In the genomic region with DNA sequence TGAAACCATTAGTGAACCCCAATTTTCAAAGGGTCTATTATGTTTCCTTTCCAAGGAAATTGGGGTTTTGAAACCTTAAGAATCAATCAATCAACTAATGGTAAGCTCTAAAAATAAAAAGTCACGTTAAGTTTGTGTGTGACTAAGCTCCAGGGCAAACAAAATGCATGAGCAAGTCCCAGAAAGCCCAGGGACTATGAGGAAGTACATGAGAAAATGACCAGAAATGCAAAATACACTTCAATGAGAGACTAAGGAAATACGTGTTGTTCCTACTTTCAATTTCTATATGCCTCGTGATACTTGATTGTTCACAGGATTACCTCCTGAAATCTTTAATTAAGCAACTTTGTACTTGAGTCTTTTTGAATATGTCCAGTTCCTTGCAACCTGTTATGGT, we compare ENCODE assay signal across 36 cellular contexts.
A peak's percentile ranks its signal among the peaks of the same experiment; 100 is the strongest.
DNase-seq lines count a peak whose midpoint lies in the region; ATAC-seq, FAIRE-seq and TF ChIP-seq lines count a peak whose summit lies in the region.
"Had no signal": no experiment of that assay in that cellular context is flagged by ENCODE, and none has a peak within 500 bp of the region (broad histone marks: within the 10 kb centered on the region; RNA-seq: fewer than 3 reads in every experiment).

No MANE protein-coding gene starts in this region.

- H3K9ac ChIP-seq in endodermal cell (ENCODE audit: extremely low read depth, low read length, poor library complexity, severe bottlenecking), result no peak overlapping the region
- no peak overlapping the region for H3K9ac ChIP-seq in HepG2 (ENCODE audit: insufficient read depth, low read depth, low read length)

- TF ChIP-seq EP300 in HepG2 (IDR thresholded peaks at IDR 0.05; ENCODE audit: low read depth in 2 of 2, low read length in 2 of 2) (no peak), HepG2 (CRISPR knock-in tag; IDR thresholded peaks at IDR 0.05; ENCODE audit: borderline replicate concordance) (no peak)

- H3K36me3 ChIP-seq in endodermal cell (ENCODE audit: control insufficient read depth, insufficient read depth, low read length), result no peaks in the 10 kb centered on the region
- no peaks in the 10 kb centered on the region for H3K36me3 ChIP-seq in pancreas
- H3K36me3 ChIP-seq in HepG2 (replicated peaks in 1 of 2; ENCODE audit: control insufficient read depth in 1 of 2, insufficient read depth in 2 of 2, low read length in 2 of 2), result no peaks in the 10 kb centered on the region
- H3K36me3 ChIP-seq: ascending aorta, esophagus muscularis mucosa, lower lobe of right lung, SJCRH30 had no signal

- H3K4me2 ChIP-seq in HepG2 (ENCODE audit: low read depth, low read length), result no peak overlapping the region

- in situ Hi-C loops in HepG2 (cut with HindIII; ENCODE audit: extremely low pct_ligation_motif_present, low pct_unique_long_range_greater_than_20kb), result no loop called here

- BruUV-seq in Calu3 (replicated peaks; lab: Mats Ljungman, UMichigan) (no TSS peak), HepG2 (replicated peaks; lab: Mats Ljungman, UMichigan) (no TSS peak)

- H3K27ac Mint-ChIP-seq in Calu3 (ENCODE audit: unreplicated experiment), result peak overlapping the region; percentile 86
- H3K27ac Mint-ChIP-seq in endodermal cell, result peak overlapping the region; percentile 71
- H3K27ac Mint-ChIP-seq: activated B cell treated with CpG ODN at 0.5 μM for 24 hours; activated naive CD8-positive, alpha-beta T cell treated with anti-CD3 and anti-CD28 coated beads, Interleukin-2, amount 10 ng/mL, durations not matched to agents 7 days and 5 days; activated T-cell treated with anti-CD3 and anti-CD28 coated beads, Interleukin-2, amount 50 U/mL, for 24 hours; effector memory CD8-positive, alpha-beta T cell; natural killer cell; stimulated activated effector memory CD8-positive, alpha-beta T cell treated with anti-CD3 and anti-CD28 coated beads, Interleukin-12 subunit alpha, Interleukin-12 subunit beta, amount 100 ng/mL, for 72 hours had no signal

- ATAC-seq in pancreas, result peak in 3 of 4 donors; percentile 58 to 90 (median 81)
- ATAC-seq in GM21786 (IDR thresholded peaks at IDR 0.05; ENCODE audit: unreplicated experiment), result no peak
- ATAC-seq in HG02973 (IDR thresholded peaks at IDR 0.05; ENCODE audit: unreplicated experiment), result no peak
- ATAC-seq in HepG2, result no peak
- ATAC-seq: effector memory CD8-positive, alpha-beta T cell; K562; lower lobe of right lung; natural killer cell; stimulated activated effector memory CD8-positive, alpha-beta T cell treated with anti-CD3 and anti-CD28 coated beads, Interleukin-12 subunit alpha, Interleukin-12 subunit beta, amount 100 ng/mL, for 72 hours had no signal

- H3K9me3 Mint-ChIP-seq in Calu3 (ENCODE audit: low read depth, unreplicated experiment), result no peaks in the 10 kb centered on the region
- no peaks in the 10 kb centered on the region for H3K9me3 Mint-ChIP-seq in endodermal cell
- H3K9me3 Mint-ChIP-seq: activated B cell treated with CpG ODN at 0.5 μM for 24 hours; activated naive CD8-positive, alpha-beta T cell treated with anti-CD3 and anti-CD28 coated beads, Interleukin-2, amount 10 ng/mL, durations not matched to agents 7 days and 5 days; activated T-cell treated with anti-CD3 and anti-CD28 coated beads, Interleukin-2, amount 50 U/mL, for 24 hours had no signal

- no peak for TF ChIP-seq POLR2A in HepG2 (IDR thresholded peaks at IDR 0.05; ENCODE audit: insufficient read depth in 1 of 2, low read depth in 2 of 2, low read length in 2 of 2)

- no peaks in the 10 kb centered on the region for H4K20me1 ChIP-seq in HepG2 (ENCODE audit: insufficient read depth, low read length)

- POLR2A ChIA-PET in HepG2 (lab: Yijun Ruan, JAX), result no interaction called here

- H3K36me3 Mint-ChIP-seq in Calu3 (ENCODE audit: insufficient read depth, unreplicated experiment) (peaks cover 4% of the 10 kb centered on the region), endodermal cell (ENCODE audit: low read depth) (no peaks in the 10 kb centered on the region)
- H3K36me3 Mint-ChIP-seq: activated naive CD8-positive, alpha-beta T cell treated with anti-CD3 and anti-CD28 coated beads, Interleukin-2, amount 10 ng/mL, durations not matched to agents 7 days and 5 days; natural killer cell; stimulated activated effector memory CD8-positive, alpha-beta T cell treated with anti-CD3 and anti-CD28 coated beads, Interleukin-12 subunit alpha, Interleukin-12 subunit beta, amount 100 ng/mL, for 72 hours had no signal

- H3K4me3 ChIP-seq in endodermal cell (ENCODE audit: low read length), result no peak overlapping the region
- no peak overlapping the region for H3K4me3 ChIP-seq in pancreas
- H3K4me3 ChIP-seq in HepG2 (replicated peaks in 1 of 3; ENCODE audit: insufficient read depth in 1 of 3, low read depth in 2 of 3, low read length in 3 of 3), result no peak overlapping the region
- H3K4me3 ChIP-seq: ascending aorta, esophagus muscularis mucosa, K562, lower lobe of right lung, SJCRH30 had no signal

- FAIRE-seq in pancreas (lab: Jason Lieb, UNC) (no peak), HepG2 (lab: Jason Lieb, UNC) (no peak)
- FAIRE-seq: K562 had no signal

- no peaks in the 10 kb centered on the region for H3K79me2 ChIP-seq in HepG2 (ENCODE audit: insufficient read depth, low read length)

- no peak overlapping the region for H2AFZ ChIP-seq in HepG2 (ENCODE audit: low read length)

- 86 to 89% methylated on average over 3 of the region's 3 CpGs for WGBS in endodermal cell (ENCODE audit: insufficient coverage in 1 of 2, insufficient read length in 1 of 2), 2 experiments
- WGBS in pancreas, 2 donors, result 38 to 48% methylated on average over 3 of the region's 3 CpGs
- 6% methylated on average over 3 of the region's 3 CpGs for WGBS in HepG2 (ENCODE audit: low lambda C conversion rate)

- CTCF ChIA-PET in Calu3 (lab: Charles Lee), result interaction anchor here (0.6 to 1.0 kb wide), 5 partner anchors 37 to 749 kb away, joined by 3 to 4 read pairs (median 3); no protein-coding TSS in a partner anchor
- CTCF ChIA-PET in HepG2 (lab: Yijun Ruan, JAX; ENCODE audit: low intra/inter-chr PET ratio, low total read pairs), result no interaction called here

- no peaks in the 10 kb centered on the region for H3K9me3 ChIP-seq in endodermal cell (ENCODE audit: control insufficient read depth, low read length)
- no peaks in the 10 kb centered on the region for H3K9me3 ChIP-seq in pancreas
- peaks cover 44% of the 10 kb centered on the region for H3K9me3 ChIP-seq in HepG2 (ENCODE audit: low read length)
- H3K9me3 ChIP-seq: ascending aorta, esophagus muscularis mucosa, lower lobe of right lung, SJCRH30 had no signal

- no peaks in the 10 kb centered on the region for H3K4me1 ChIP-seq in endodermal cell (ENCODE audit: control insufficient read depth, insufficient read depth, low read length)
- no peaks in the 10 kb centered on the region for H3K4me1 ChIP-seq in pancreas
- H3K4me1 ChIP-seq in HepG2 (ENCODE audit: insufficient read depth, low read length), result no peaks in the 10 kb centered on the region
- H3K4me1 ChIP-seq: ascending aorta, esophagus muscularis mucosa, lower lobe of right lung, SJCRH30 had no signal

- DNase-seq in Calu3 (peak; percentile 12), NCI-H69 (lab: John Stamatoyannopoulos, UW) (peak; percentile 17), endodermal cell (no peak), pancreas (no peak), HepG2 (ENCODE audit: low spot score) (no peak)
- DNase-seq in activated CD4-positive, alpha-beta T cell treated with anti-CD3 and anti-CD28 coated beads for 1 hour, result no peak
- DNase-seq: activated B cell treated with CpG ODN at 0.5 μM for 24 hours; activated CD4-positive, alpha-beta T cell treated with anti-CD3 and anti-CD28 coated beads, Interleukin-2, amount 50 U/mL, for 1 hour; activated gamma-delta T cell; activated naive CD8-positive, alpha-beta T cell treated with anti-CD3 and anti-CD28 coated beads, Interleukin-2, amount 10 ng/mL, durations not matched to agents 7 days and 5 days; activated T-cell treated with anti-CD3 and anti-CD28 coated beads, Interleukin-2, amount 50 U/mL, for 24 hours; caudate nucleus; COR-L47; cortex of kidney; DMS79 treated with DMSO at 0.1 percent for 48 hours; effector memory CD8-positive, alpha-beta T cell; foreskin fibroblast; GDM1; head of caudate nucleus; lower lobe of right lung; natural killer cell; NCI-H1417; NCI-H2029; NCI-H526; occipital lobe; RPMI8226; SJCRH30; substantia nigra; T1000; trophoblast cell had no signal

- intact Hi-C loops in Calu3 (cut with micrococcal nuclease; ENCODE audit: unreplicated experiment), result loop anchor here (5.0 kb wide), 2 partner anchors 116 to 161 kb away; no protein-coding TSS in a partner anchor
- intact Hi-C loops in pancreas (cut with DNase I), result no loop called here
- intact Hi-C loops in HepG2 (cut with micrococcal nuclease; ENCODE audit: unreplicated experiment), result no loop called here

- peak overlapping the region; percentile 29 for H3K4me3 Mint-ChIP-seq in Calu3 (ENCODE audit: low read depth, unreplicated experiment)
- H3K4me3 Mint-ChIP-seq in endodermal cell, result no peak overlapping the region
- H3K4me3 Mint-ChIP-seq: activated B cell treated with CpG ODN at 0.5 μM for 24 hours; activated naive CD8-positive, alpha-beta T cell treated with anti-CD3 and anti-CD28 coated beads, Interleukin-2, amount 10 ng/mL, durations not matched to agents 7 days and 5 days; activated T-cell treated with anti-CD3 and anti-CD28 coated beads, Interleukin-2, amount 50 U/mL, for 24 hours; effector memory CD8-positive, alpha-beta T cell; natural killer cell; stimulated activated effector memory CD8-positive, alpha-beta T cell treated with anti-CD3 and anti-CD28 coated beads, Interleukin-12 subunit alpha, Interleukin-12 subunit beta, amount 100 ng/mL, for 72 hours had no signal

- H3K27ac ChIP-seq in endodermal cell (ENCODE audit: low read depth, low read length) (no peak overlapping the region), pancreas (peak overlapping the region in 1 of 4 donors; percentile 10), HepG2 (ENCODE audit: extremely low read length, insufficient read depth, low read length) (no peak overlapping the region)
- H3K27ac ChIP-seq: ascending aorta, esophagus muscularis mucosa, lower lobe of right lung, SJCRH30 had no signal

- H3K27me3 Mint-ChIP-seq in Calu3 (ENCODE audit: unreplicated experiment), result no peaks in the 10 kb centered on the region
- H3K27me3 Mint-ChIP-seq in endodermal cell (ENCODE audit: insufficient read depth), result no peaks in the 10 kb centered on the region
- H3K27me3 Mint-ChIP-seq: activated B cell treated with CpG ODN at 0.5 μM for 24 hours; activated naive CD8-positive, alpha-beta T cell treated with anti-CD3 and anti-CD28 coated beads, Interleukin-2, amount 10 ng/mL, durations not matched to agents 7 days and 5 days; activated T-cell treated with anti-CD3 and anti-CD28 coated beads, Interleukin-2, amount 50 U/mL, for 24 hours; effector memory CD8-positive, alpha-beta T cell had no signal

- H3K27me3 ChIP-seq in endodermal cell (ENCODE audit: control insufficient read depth, insufficient read depth, low read length, poor library complexity, severe bottlenecking) (no peaks in the 10 kb centered on the region), pancreas (no peaks in the 10 kb centered on the region), HepG2 (ENCODE audit: control insufficient read depth in 1 of 2, insufficient read depth in 2 of 2, low read length in 2 of 2) (no peaks in the 10 kb centered on the region)
- H3K27me3 ChIP-seq: ascending aorta, esophagus muscularis mucosa, SJCRH30 had no signal

- peaks cover 9% of the 10 kb centered on the region for H3K4me1 Mint-ChIP-seq in Calu3 (ENCODE audit: low read depth, unreplicated experiment)
- no peaks in the 10 kb centered on the region for H3K4me1 Mint-ChIP-seq in endodermal cell
- H3K4me1 Mint-ChIP-seq: activated naive CD8-positive, alpha-beta T cell treated with anti-CD3 and anti-CD28 coated beads, Interleukin-2, amount 10 ng/mL, durations not matched to agents 7 days and 5 days; natural killer cell; stimulated activated effector memory CD8-positive, alpha-beta T cell treated with anti-CD3 and anti-CD28 coated beads, Interleukin-12 subunit alpha, Interleukin-12 subunit beta, amount 100 ng/mL, for 72 hours had no signal

- TF ChIP-seq CTCF in Calu3 (IDR thresholded peaks at IDR 0.05; ENCODE audit: unreplicated experiment) (no peak), endodermal cell (conservative IDR thresholded peaks at IDR 0.05) (no peak), pancreas (IDR thresholded peaks at IDR 0.05) (no peak), HepG2 (CRISPR knock-in tag; IDR thresholded peaks at IDR 0.05) (no peak)

- no peak for TF ChIP-seq RAD21 in HepG2 (CRISPR knock-in tag; IDR thresholded peaks at IDR 0.05)

Comparison
In these comparisons a context has a peak if more than half of its experiments do, and no peak if none do; other contexts are left out.
1. DNase-seq: peak in Calu3 (single experiment) and NCI-H69 (single experiment); none in endodermal cell (single experiment), pancreas (0 of 6), activated CD4-positive, alpha-beta T cell treated with anti-CD3 and anti-CD28 coated beads for 1 hour (single experiment) and HepG2 (single experiment).
2. ATAC-seq: peak in pancreas (3 of 4); none in GM21786 (single experiment), HG02973 (single experiment) and HepG2 (single experiment).